Comparison of ENCODE assay signal across 8 cellular contexts in genomic region chr9:70411141-70411929, GRCh38.
DNase-seq lines count a peak whose midpoint lies in the region; ATAC-seq, FAIRE-seq and TF ChIP-seq lines count a peak whose summit lies in the region.

No MANE protein-coding gene starts in this region.

- H3K27ac Mint-ChIP-seq in T-helper 1 cell treated with Interleukin-12 subunit alpha and Interleukin-12 subunit beta and Interleukin-4 antibody, amounts not matched to agents 30 μg/mL and 1 μg/mL, for 36 hours: peak overlapping the region; percentile 99

- peaks cover 54% of the 10 kb centered on the region for H3K4me1 Mint-ChIP-seq in T-helper 1 cell treated with Interleukin-12 subunit alpha and Interleukin-12 subunit beta and Interleukin-4 antibody, amounts not matched to agents 30 μg/mL and 1 μg/mL, for 36 hours (ENCODE audit: low read depth)

- peak overlapping the region; percentile 96 for H3K4me3 Mint-ChIP-seq in T-helper 1 cell treated with Interleukin-12 subunit alpha and Interleukin-12 subunit beta and Interleukin-4 antibody, amounts not matched to agents 30 μg/mL and 1 μg/mL, for 36 hours

- H3K27me3 ChIP-seq in brain microvascular endothelial cell (replicated peaks): no peaks in the 10 kb centered on the region

- H3K4me3 ChIP-seq in GM12864 (ENCODE audit: low read depth, low read length) (peak overlapping the region; percentile 59; the same call in 1 of the 2 replicates), brain microvascular endothelial cell (ENCODE audit: low read depth, low read length) (peak overlapping the region; percentile 96)

- H3K36me3 ChIP-seq in brain microvascular endothelial cell (replicated peaks): no peaks in the 10 kb centered on the region

- DNase-seq in GM12864 (ENCODE audit: low read depth) (no peak), brain microvascular endothelial cell (peak; percentile 79), islet precursor cell (peak; percentile 63), D721Med (ENCODE audit: insufficient read length, low spot score) (no peak), SW480 (ENCODE audit: low spot score) (no peak)
- DNase-seq in stimulated activated CD4-positive, alpha-beta T cell treated with anti-CD3 and anti-CD28 coated beads, Interleukin-15, amount 100 ng/mL, for 24 hours: peak; percentile 68

- H3K27ac ChIP-seq in brain microvascular endothelial cell: peak overlapping the region; percentile 98

- peaks cover 4% of the 10 kb centered on the region for H3K36me3 Mint-ChIP-seq in T-helper 1 cell treated with Interleukin-12 subunit alpha and Interleukin-12 subunit beta and Interleukin-4 antibody, amounts not matched to agents 30 μg/mL and 1 μg/mL, for 36 hours (ENCODE audit: low read depth)

- no peaks in the 10 kb centered on the region for H3K9me3 Mint-ChIP-seq in T-helper 1 cell treated with Interleukin-12 subunit alpha and Interleukin-12 subunit beta and Interleukin-4 antibody, amounts not matched to agents 30 μg/mL and 1 μg/mL, for 36 hours

- no peak for ATAC-seq in HG02571 (IDR thresholded peaks at IDR 0.05; ENCODE audit: unreplicated experiment)

- no peak for FAIRE-seq in D721Med (lab: Jason Lieb, UNC)

- no peaks in the 10 kb centered on the region for H3K27me3 Mint-ChIP-seq in T-helper 1 cell treated with Interleukin-12 subunit alpha and Interleukin-12 subunit beta and Interleukin-4 antibody, amounts not matched to agents 30 μg/mL and 1 μg/mL, for 36 hours (ENCODE audit: low read depth)

- in situ Hi-C loops in brain microvascular endothelial cell (cut with HindIII; ENCODE audit: low pct_ligation_motif_present, low sequenced_read_pairs): loop anchor here (25.0 kb wide), 1 partner anchor 176 kb away; no protein-coding TSS in a partner anchor

- no peak for TF ChIP-seq CTCF in GM12864 (IDR thresholded peaks at IDR 0.05; ENCODE audit: low read depth, low read length, missing control alignments)
- no peak for TF ChIP-seq CTCF in brain microvascular endothelial cell (IDR thresholded peaks at IDR 0.05; ENCODE audit: low read depth, low read length, missing control alignments)
- TF ChIP-seq CTCF in D721Med (IDR thresholded peaks at IDR 0.05; ENCODE audit: insufficient read depth, missing control alignments): no peak

Comparison
In these comparisons a context has a peak if more than half of its experiments do, and no peak if none do; other contexts are left out.
1. DNase-seq: peak in brain microvascular endothelial cell (single experiment), islet precursor cell (single experiment) and stimulated activated CD4-positive, alpha-beta T cell treated with anti-CD3 and anti-CD28 coated beads, Interleukin-15, amount 100 ng/mL, for 24 hours (single experiment); none in GM12864 (single experiment), D721Med (single experiment) and SW480 (single experiment).